In genomic region chr12:47754881-47755280, GRCh38 we compare ENCODE assay signal across 1 cellular context.
TF ChIP-seq lines count a peak whose summit lies in the region.

No MANE protein-coding gene starts in this region.

TF ChIP-seq in GM12878, 131 proteins besides CTCF, POLR2A, EP300 and RAD21:
- 0 out of 4 replicates have a peak, but pooled peaks of 1 of the 2 experiments have one; percentile 3 for TF ChIP-seq IKZF2 (IDR thresholded peaks at IDR 0.05)
- TF ChIP-seq JUND (IDR thresholded peaks at IDR 0.05; ENCODE audit: low read depth, low read length), result no peak
- no peak for TF ChIP-seq NR2C2 (IDR thresholded peaks at IDR 0.05; ENCODE audit: borderline replicate concordance, control insufficient read depth, insufficient read length, low read depth)
- 0 out of 2 replicates have a peak, but pooled peaks have one; percentile 9 for TF ChIP-seq TCF12 (IDR thresholded peaks at IDR 0.05; ENCODE audit: low read depth, low read length)
- TF ChIP-seq HDGF (IDR thresholded peaks at IDR 0.05), result peak; percentile 20; the same call in 1 of the 2 replicates
- TF ChIP-seq POLR2AphosphoS2 (IDR thresholded peaks at IDR 0.05; ENCODE audit: low read depth, low read length), result no peak
- peak; percentile 61 for TF ChIP-seq RUNX3 (IDR thresholded peaks at IDR 0.05; ENCODE audit: low read length)
- TF ChIP-seq MEF2B (IDR thresholded peaks at IDR 0.05; ENCODE audit: partially characterized antibody, poor library complexity, severe bottlenecking), result peak; percentile 39
- 0 out of 2 replicates have a peak, but pooled peaks have one; percentile 21 for TF ChIP-seq MAX (IDR thresholded peaks at IDR 0.05; ENCODE audit: low read depth, low read length)
